ENCODE assay signal across 16 cellular contexts in the genomic region with DNA sequence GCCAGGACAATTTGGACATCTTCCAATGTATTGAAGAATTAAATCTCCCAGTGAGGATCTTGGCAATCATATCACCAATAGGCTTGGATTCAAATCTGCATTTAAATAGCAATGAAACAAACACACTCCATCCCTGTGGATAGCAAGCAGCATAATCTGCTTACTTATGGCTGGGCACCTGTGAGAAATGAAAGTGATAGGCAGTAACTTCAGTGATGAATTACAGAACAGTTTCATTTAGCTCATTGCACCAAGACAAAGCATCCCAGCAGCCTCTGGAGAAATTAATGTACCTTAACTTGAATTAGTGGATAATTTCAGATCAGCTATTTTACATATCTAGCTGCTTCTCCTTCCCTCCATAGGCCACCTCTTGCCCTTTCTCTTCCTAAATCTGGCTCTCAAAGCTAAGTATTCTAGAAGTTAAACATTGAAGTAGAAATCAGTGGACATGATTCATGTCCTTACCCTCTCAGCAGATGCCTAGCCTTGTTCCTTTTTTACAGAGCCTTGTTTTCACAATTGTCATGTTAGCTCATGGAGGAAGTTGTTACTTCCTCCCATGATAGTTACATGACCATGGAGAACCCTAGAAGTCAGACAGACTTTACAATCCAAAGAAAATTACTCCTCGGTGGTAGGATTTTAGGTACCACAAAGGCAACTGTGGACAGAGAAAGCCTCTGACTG.
DNase-seq lines count a peak whose midpoint lies in the region; ATAC-seq lines count a peak whose summit lies in the region.
"Had no signal": no experiment of that assay in that cellular context is flagged by ENCODE, and none has a peak within 500 bp of the region (broad histone marks: within the 10 kb centered on the region; RNA-seq: fewer than 3 reads in every experiment).

No MANE protein-coding gene starts in this region.

- DNase-seq in globus pallidus (ENCODE audit: low spot score), result peak; percentile 10
- no peak for DNase-seq in NCI-H146 (lab: John Stamatoyannopoulos, UW)
- no peak for DNase-seq in activated T-cell treated with anti-CD3 and anti-CD28 coated beads, Interleukin-2, amount 50 U/mL, for 1 hour
- DNase-seq in HCEC 1CT, result no peak
- DNase-seq: activated CD4-positive, alpha-beta T cell treated with anti-CD3 and anti-CD28 coated beads, Interleukin-2, amount 10 ng/mL, durations not matched to agents 7 days and 5 days; activated naive CD4-positive, alpha-beta T cell treated with anti-CD3 and anti-CD28 coated beads, Interleukin-2, amount 50 U/mL, for 16 hours; CD8-positive, alpha-beta T cell; foreskin keratinocyte; H7; NCI-H1092; NCI-H526 treated with DMSO at 0.1 percent for 48 hours had no signal

- ATAC-seq in GM18861 (IDR thresholded peaks at IDR 0.05; ENCODE audit: unreplicated experiment) (peak; percentile 44), GM21515 (IDR thresholded peaks at IDR 0.05; ENCODE audit: unreplicated experiment) (peak; percentile 49), HG03378 (IDR thresholded peaks at IDR 0.05; ENCODE audit: unreplicated experiment) (peak; percentile 60), HG03280 (IDR thresholded peaks at IDR 0.05; ENCODE audit: unreplicated experiment) (no peak)
- ATAC-seq: CD8-positive, alpha-beta T cell; foreskin keratinocyte; SK-N-SH treated with all-trans-retinoic acid at 6 μM for 48 hours had no signal
